ENCODE assay signal across 19 cellular contexts in genomic region chr19:52069653-52070052, GRCh38.
"Had no signal": no experiment of that assay in that cellular context is flagged by ENCODE, and none has a peak within 500 bp of the region (broad histone marks: within the 10 kb centered on the region; RNA-seq: fewer than 3 reads in every experiment).

No MANE protein-coding gene starts in this region.

- H3K27me3 ChIP-seq: dorsolateral prefrontal cortex, ovary, spleen had no signal

- H3K4me1 ChIP-seq: psoas muscle, spleen had no signal

- H3K4me3 ChIP-seq: dorsolateral prefrontal cortex, ovary, psoas muscle, skin epidermis had no signal

- H3K27ac ChIP-seq: dorsolateral prefrontal cortex, ovary, psoas muscle, skin epidermis, spleen had no signal

- H3K27me3 Mint-ChIP-seq: stimulated activated memory B cell treated with anti-CD40 and anti-IgM and Interleukin-4, amounts not matched to agents 10 μg/mL and 1 μg/mL and 100 μg/mL, for 72 hours; type B pancreatic cell had no signal

- H3K4me3 Mint-ChIP-seq: natural killer cell; stimulated activated memory B cell treated with anti-CD40 and anti-IgM and Interleukin-4, amounts not matched to agents 10 μg/mL and 1 μg/mL and 100 μg/mL, for 72 hours; type B pancreatic cell had no signal

- H3K36me3 ChIP-seq: ovary had no signal

- H3K27ac Mint-ChIP-seq: immature natural killer cell; natural killer cell; stimulated activated memory B cell treated with anti-CD40 and anti-IgM and Interleukin-4, amounts not matched to agents 10 μg/mL and 1 μg/mL and 100 μg/mL, for 72 hours; type B pancreatic cell had no signal

- DNase-seq: cerebellar nuclear complex; dorsolateral prefrontal cortex; effector CD4-positive, alpha-beta T cell; hypothalamus; immature natural killer cell; mesenchymal stem cell; midbrain; natural killer cell; occipital lobe; ovary; posterior cingulate gyrus; psoas muscle; right cardiac atrium; spleen; stimulated activated CD4-positive, alpha-beta T cell treated with anti-CD3 and anti-CD28 coated beads, Interleukin-4, amount 100 ng/mL, for 4 hours; stimulated activated naive CD8-positive, alpha-beta T cell treated with anti-CD3 and anti-CD28 coated beads, Interleukin-15, Interleukin-2, amounts not matched to agents 100 U/mL and 50 U/mL, for 24 hours had no signal

- H3K4me1 Mint-ChIP-seq: stimulated activated memory B cell treated with anti-CD40 and anti-IgM and Interleukin-4, amounts not matched to agents 10 μg/mL and 1 μg/mL and 100 μg/mL, for 72 hours had no signal
